ENCODE assay signal across 16 cellular contexts in the genomic region with DNA sequence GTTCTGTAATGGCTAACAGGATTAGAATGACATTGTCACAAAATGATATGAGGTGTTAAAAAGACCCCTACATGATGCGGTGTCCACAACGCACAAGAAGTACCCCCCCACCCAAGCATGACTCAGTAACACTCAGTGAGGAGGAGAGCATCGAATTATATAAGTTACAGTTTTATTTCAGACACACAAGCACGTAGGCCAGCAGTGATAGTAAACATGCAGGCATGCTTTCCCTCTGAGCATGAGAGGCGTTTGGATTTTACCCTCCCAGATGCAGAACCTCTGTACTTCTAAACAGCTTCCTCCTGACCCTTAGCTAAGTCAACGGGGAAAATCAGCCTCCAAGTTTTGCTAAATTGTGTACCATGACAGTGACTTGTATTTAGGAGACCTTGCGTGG.
"Had no signal": no experiment of that assay in that cellular context is flagged by ENCODE, and none has a peak within 500 bp of the region (broad histone marks: within the 10 kb centered on the region; RNA-seq: fewer than 3 reads in every experiment).

No MANE protein-coding gene starts in this region.

- H3K27ac ChIP-seq: cardiac muscle cell, dorsolateral prefrontal cortex, gastrocnemius medialis, heart right ventricle, lower lobe of right lung, tibial nerve had no signal

- H3K9me3 ChIP-seq: adrenal gland, gastrocnemius medialis, heart right ventricle, lower lobe of right lung, tibial nerve had no signal

- H3K4me3 ChIP-seq: adrenal gland, cardiac muscle cell, gastrocnemius medialis, heart right ventricle, lower lobe of right lung, tibial nerve had no signal

- DNase-seq: activated CD4-positive, alpha-beta memory T cell treated with anti-CD3 and anti-CD28 coated beads, Interleukin-2, amount 10 ng/mL, durations not matched to agents 7 days and 5 days; activated effector memory CD4-positive, alpha-beta T cell treated with Interleukin-2 at 50 U/mL for 16 hours; activated T-cell treated with anti-CD3 and anti-CD28 coated beads, Interleukin-2, amount 50 U/mL, for 4 hours; adrenal gland; dorsolateral prefrontal cortex; erythroblast; gastrocnemius medialis; heart right ventricle; left cardiac atrium; lower lobe of right lung; retina; stimulated activated CD4-positive, alpha-beta T cell treated with anti-CD3 and anti-CD28 coated beads, Interleukin-2, amount 100 ng/mL, for 48 hours; stimulated activated naive B cell treated with anti-CD40 and anti-IgM and Interleukin-4, amounts not matched to agents 10 μg/mL and 1 μg/mL and 100 μg/mL, for 72 hours; T1000 had no signal

- H3K27me3 ChIP-seq: adrenal gland, cardiac muscle cell, dorsolateral prefrontal cortex, heart right ventricle, tibial nerve had no signal

- ATAC-seq: activated T-cell treated with anti-CD3 and anti-CD28 coated beads, Interleukin-2, amount 50 U/mL, for 4 hours; gastrocnemius medialis; heart right ventricle; left cardiac atrium; lower lobe of right lung; stimulated activated naive B cell treated with anti-CD40 and anti-IgM and Interleukin-4, amounts not matched to agents 10 μg/mL and 1 μg/mL and 100 μg/mL, for 72 hours had no signal

- H3K36me3 ChIP-seq: adrenal gland, cardiac muscle cell, gastrocnemius medialis, heart right ventricle, lower lobe of right lung, tibial nerve had no signal
